ENCODE assay signal across 31 cellular contexts in genomic region chr3:132974086-132974485, GRCh38.
"Had no signal": no experiment of that assay in that cellular context is flagged by ENCODE, and none has a peak within 500 bp of the region (broad histone marks: within the 10 kb centered on the region; RNA-seq: fewer than 3 reads in every experiment).

No MANE protein-coding gene starts in this region.

- DNase-seq: activated CD4-positive, alpha-beta memory T cell treated with anti-CD3 and anti-CD28 coated beads, Interleukin-2, amount 10 ng/mL, durations not matched to agents 7 days and 5 days; activated CD4-positive, alpha-beta T cell treated with anti-CD3 and anti-CD28 coated beads for 1 hour; activated CD4-positive, alpha-beta T cell treated with anti-CD3 and anti-CD28 coated beads for 36 hours; activated CD4-positive, alpha-beta T cell treated with anti-CD3 and anti-CD28 coated beads for 48 hours; activated CD4-positive, alpha-beta T cell treated with anti-CD3 and anti-CD28 coated beads, Interleukin-2, amount 10 ng/mL, durations not matched to agents 7 days and 5 days; activated CD4-positive, alpha-beta T cell treated with anti-CD3 and anti-CD28 coated beads, Interleukin-2, amount 50 U/mL, for 48 hours; activated CD4-positive, CD25-positive, alpha-beta regulatory T cell; activated CD8-positive, alpha-beta memory T cell treated with anti-CD3 and anti-CD28 coated beads for 24 hours; activated CD8-positive, alpha-beta memory T cell treated with anti-CD3 and anti-CD28 coated beads, Interleukin-2, amount 10 ng/mL, durations not matched to agents 7 days and 5 days; activated CD8-positive, alpha-beta memory T cell treated with anti-CD3 and anti-CD28 coated beads, Interleukin-2, amount 50 U/mL, for 48 hours; activated CD8-positive, alpha-beta T cell treated with anti-CD3 and anti-CD28 coated beads, Interleukin-2, amount 10 ng/mL, durations not matched to agents 7 days and 5 days; activated effector memory CD4-positive, alpha-beta T cell treated with Interleukin-2 at 50 U/mL for 16 hours; activated gamma-delta T cell; activated naive CD4-positive, alpha-beta T cell treated with anti-CD3 and anti-CD28 coated beads, Interleukin-2, amount 10 ng/mL, durations not matched to agents 7 days and 5 days; activated naive CD4-positive, alpha-beta T cell treated with Interleukin-2 at 50 U/mL for 16 hours; activated naive CD8-positive, alpha-beta T cell treated with anti-CD3 and anti-CD28 coated beads, Interleukin-2, amount 10 ng/mL, durations not matched to agents 7 days and 5 days; activated naive CD8-positive, alpha-beta T cell treated with anti-CD3 and anti-CD28 coated beads, Interleukin-2, amount 50 U/mL, for 24 hours; activated T-cell treated with anti-CD3 and anti-CD28 coated beads, Interleukin-2, amount 50 U/mL, for 24 hours; activated T-cell treated with anti-CD3 and anti-CD28 coated beads, Interleukin-2, amount 50 U/mL, for 48 hours; amygdala; anterior cingulate cortex; caudate nucleus; cerebellar nuclear complex; T-helper 1 cell; T-helper 2 cell; T-helper 9 cell; WERI-Rb-1 had no signal

- H3K27me3 ChIP-seq: ascending aorta, cardiac muscle cell had no signal

- ATAC-seq: activated CD4-positive, alpha-beta T cell treated with anti-CD3 and anti-CD28 coated beads for 36 hours; activated CD4-positive, CD25-positive, alpha-beta regulatory T cell treated with anti-CD3 and anti-CD28 coated beads, Interleukin-2, amount 50 U/mL, for 24 hours; activated CD8-positive, alpha-beta memory T cell treated with anti-CD3 and anti-CD28 coated beads, Interleukin-2, amount 10 ng/mL, durations not matched to agents 7 days and 5 days; activated CD8-positive, alpha-beta T cell treated with anti-CD3 and anti-CD28 coated beads, Interleukin-2, amount 10 ng/mL, durations not matched to agents 7 days and 5 days; activated naive CD8-positive, alpha-beta T cell treated with anti-CD3 and anti-CD28 coated beads, Interleukin-2, amount 50 U/mL, for 24 hours; WTC11 had no signal

- H3K27ac ChIP-seq: ascending aorta, cardiac muscle cell, WERI-Rb-1 had no signal

- H3K4me1 ChIP-seq: ascending aorta had no signal

- H3K4me3 ChIP-seq: ascending aorta, cardiac muscle cell had no signal

- H3K36me3 ChIP-seq: ascending aorta, cardiac muscle cell, WERI-Rb-1 had no signal

- H3K9me3 ChIP-seq: ascending aorta had no signal
